Comparison of ENCODE assay signal across 10 cellular contexts in genomic region chr9:3848445-3849114, GRCh38.
DNase-seq lines count a peak whose midpoint lies in the region; ATAC-seq and TF ChIP-seq lines count a peak whose summit lies in the region.
"Had no signal": no experiment of that assay in that cellular context is flagged by ENCODE, and none has a peak within 500 bp of the region (broad histone marks: within the 10 kb centered on the region; RNA-seq: fewer than 3 reads in every experiment).

No MANE protein-coding gene starts in this region.

- H3K27ac ChIP-seq in gastrocnemius medialis = no peak overlapping the region

- DNase-seq in ELR (ENCODE audit: low read depth) = peak; percentile 28
- DNase-seq in NB4 (ENCODE audit: low read depth) = peak; percentile 66
- DNase-seq in dermis blood vessel endothelial cell = peak; percentile 7
- DNase-seq in midbrain (lab: John Stamatoyannopoulos, UW) = peak; percentile 6
- DNase-seq in gastrocnemius medialis = no peak
- no peak for DNase-seq in activated CD8-positive, alpha-beta memory T cell treated with anti-CD3 and anti-CD28 coated beads, Interleukin-2, amount 50 U/mL, for 4 hours
- DNase-seq in globus pallidus (ENCODE audit: low spot score) = no peak
- no peak for DNase-seq in SW480 (ENCODE audit: low spot score)
- DNase-seq: activated T-cell treated with anti-CD3 and anti-CD28 coated beads, Interleukin-2, amount 50 U/mL, for 24 hours; effector CD8-positive, alpha-beta T cell had no signal

- no peak for TF ChIP-seq POLR2A in NB4 (IDR thresholded peaks at IDR 0.05; ENCODE audit: extremely low read depth, insufficient read length)
- no peak for TF ChIP-seq POLR2A in gastrocnemius medialis (IDR thresholded peaks at IDR 0.05)

- TF ChIP-seq CTCF in NB4 (IDR thresholded peaks at IDR 0.05; ENCODE audit: low read depth, low read length) (no peak), gastrocnemius medialis (IDR thresholded peaks at IDR 0.05 in 4 of 5, conservative IDR thresholded peaks at IDR 0.05 in 1 of 5) (no peak)

- H3K27me3 ChIP-seq in gastrocnemius medialis = no peaks in the 10 kb centered on the region

- no peak overlapping the region for H3K4me3 ChIP-seq in NB4 (ENCODE audit: low read depth, low read length)
- no peak overlapping the region for H3K4me3 ChIP-seq in gastrocnemius medialis

- intact Hi-C loops in gastrocnemius medialis (cut with DNase I; ENCODE audit: low total_unique reads) = no loop called here

- no peak for ATAC-seq in gastrocnemius medialis

- no peaks in the 10 kb centered on the region for H3K9me3 ChIP-seq in gastrocnemius medialis

- in situ Hi-C loops in gastrocnemius medialis (cut with MboI; ENCODE audit: low sequenced_read_pairs in 4 of 4) = no loop called here

- no peaks in the 10 kb centered on the region for H3K36me3 ChIP-seq in gastrocnemius medialis

- no peaks in the 10 kb centered on the region for H3K4me1 ChIP-seq in gastrocnemius medialis

Comparison
In these comparisons a context has a peak if more than half of its experiments do, and no peak if none do; other contexts are left out.
1. DNase-seq: peak in ELR (single experiment), NB4 (single experiment), dermis blood vessel endothelial cell (single experiment) and midbrain (single experiment); none in gastrocnemius medialis (0 of 2), activated CD8-positive, alpha-beta memory T cell treated with anti-CD3 and anti-CD28 coated beads, Interleukin-2, amount 50 U/mL, for 4 hours (single experiment), globus pallidus (single experiment) and SW480 (single experiment).